In genomic region chr4:37699874-37700481, GRCh38 we compare ENCODE assay signal across 1 cellular context.
A peak's percentile ranks its signal among the peaks of the same experiment; 100 is the strongest.
TF ChIP-seq lines count a peak whose summit lies in the region.

No MANE protein-coding gene starts in this region.

TF ChIP-seq in HEK293, 187 proteins besides CTCF, POLR2A, EP300 and RAD21 (continued from another document and continues in another):
- TF ChIP-seq PRDM10 (tag by site-specific recombination; IDR thresholded peaks at IDR 0.05) (peak; percentile 28; the same call in 1 of the 2 replicates), KLF17 (tag by site-specific recombination; IDR thresholded peaks at IDR 0.05) (no peak), INSM2 (tag by site-specific recombination; IDR thresholded peaks at IDR 0.05) (no peak), ZNF555 (tag by site-specific recombination; conservative IDR thresholded peaks at IDR 0.05) (no peak), ZNF843 (tag by site-specific recombination; IDR thresholded peaks at IDR 0.05) (peak; percentile 41; the same call in 1 of the 2 replicates), OSR2 (tag by site-specific recombination; IDR thresholded peaks at IDR 0.05) (peak; percentile 95), ZNF2 (tag by site-specific recombination; IDR thresholded peaks at IDR 0.05) (no peak), BCL11A (tag by site-specific recombination; IDR thresholded peaks at IDR 0.05; ENCODE audit: low read depth) (no peak), ZSCAN16 (tag by site-specific recombination; IDR thresholded peaks at IDR 0.05) (no peak), ZBTB1 (tag by site-specific recombination; IDR thresholded peaks at IDR 0.05) (no peak), ZNF202 (tag by site-specific recombination; IDR thresholded peaks at IDR 0.05; ENCODE audit: borderline replicate concordance) (no peak), TCF7L2 (IDR thresholded peaks at IDR 0.05; ENCODE audit: borderline replicate concordance, low read depth, low read length) (peak; percentile 86), GLI2 (tag by site-specific recombination; IDR thresholded peaks at IDR 0.05; ENCODE audit: borderline replicate concordance, low read depth) (0 out of 2 replicates have a peak, but pooled peaks have one; percentile 48), AEBP2 (tag by site-specific recombination; IDR thresholded peaks at IDR 0.05; ENCODE audit: borderline replicate concordance) (no peak), ZNF112 (tag by site-specific recombination; IDR thresholded peaks at IDR 0.05) (no peak), ZNF426 (tag by site-specific recombination; IDR thresholded peaks at IDR 0.05) (no peak), ZBTB26 (tag by site-specific recombination; optimal IDR thresholded peaks at IDR 0.05) (no peak), ZXDB (tag by site-specific recombination; IDR thresholded peaks at IDR 0.05) (peak; percentile 64; the same call in 1 of the 2 replicates), ZNF37A (tag by site-specific recombination; IDR thresholded peaks at IDR 0.05) (no peak), ZNF26 (tag by site-specific recombination; IDR thresholded peaks at IDR 0.05) (no peak), ZBTB8A (tag by site-specific recombination; IDR thresholded peaks at IDR 0.05) (no peak), ZNF280D (tag by site-specific recombination; IDR thresholded peaks at IDR 0.05) (no peak), ZNF48 (tag by site-specific recombination; IDR thresholded peaks at IDR 0.05) (no peak), ELK4 (IDR thresholded peaks at IDR 0.05; ENCODE audit: borderline replicate concordance, low read depth, low read length) (no peak), ZNF184 (tag by site-specific recombination; IDR thresholded peaks at IDR 0.05) (no peak), ZNF692 (tag by site-specific recombination; IDR thresholded peaks at IDR 0.05) (no peak), ZNF837 (tag by site-specific recombination; IDR thresholded peaks at IDR 0.05) (no peak), SCRT1 (tag by site-specific recombination; IDR thresholded peaks at IDR 0.05; ENCODE audit: borderline replicate concordance) (no peak), ZNF138 (tag by site-specific recombination; IDR thresholded peaks at IDR 0.05; ENCODE audit: borderline replicate concordance) (no peak), HOXD13 (CRISPR knock-in tag; IDR thresholded peaks at IDR 0.05; ENCODE audit: borderline replicate concordance) (no peak), SALL2 (tag by site-specific recombination; IDR thresholded peaks at IDR 0.05; ENCODE audit: borderline replicate concordance) (no peak), ZNF24 (tag by site-specific recombination; IDR thresholded peaks at IDR 0.05) (no peak), OVOL3 (tag by site-specific recombination; IDR thresholded peaks at IDR 0.05) (peak; percentile 69; the same call in 1 of the 2 replicates), KLF1 (tag by site-specific recombination; IDR thresholded peaks at IDR 0.05) (no peak), ZNF174 (tag by site-specific recombination; IDR thresholded peaks at IDR 0.05) (no peak), ZNF280C (tag by site-specific recombination; IDR thresholded peaks at IDR 0.05) (no peak), REPIN1 (tag by site-specific recombination; IDR thresholded peaks at IDR 0.05; ENCODE audit: low read depth) (no peak), ZBTB7A (tag by site-specific recombination; IDR thresholded peaks at IDR 0.05; ENCODE audit: low read depth) (no peak), TRIM28 (IDR thresholded peaks at IDR 0.05; ENCODE audit: borderline replicate concordance, low read length) (peak; percentile 75; the same call in 1 of the 2 replicates), ZNF394 (tag by site-specific recombination; IDR thresholded peaks at IDR 0.05; ENCODE audit: borderline replicate concordance) (no peak), ZNF530 (tag by site-specific recombination; IDR thresholded peaks at IDR 0.05; ENCODE audit: low read depth) (no peak)
